9 cellular contexts compared by ENCODE assay signal in genomic region chr12:69475237-69475984, GRCh38. TPM values are rescaled to one million over a fixed set of nuclear protein-coding genes. Genes with fewer than 3 reads are reported as not detected.
DNase-seq lines count a peak whose midpoint lies in the region; TF ChIP-seq lines count a peak whose summit lies in the region.
"Had no signal": no experiment of that assay in that cellular context is flagged by ENCODE, and none has a peak within 500 bp of the region (broad histone marks: within the 10 kb centered on the region; RNA-seq: fewer than 3 reads in every experiment).

No MANE protein-coding gene starts in this region.

- in situ Hi-C loops in GM13976 (cut with MboI; ENCODE audit: low sequenced_read_pairs, unreplicated experiment), result no loop called here

- no peak for TF ChIP-seq CTCF in brain (conservative IDR thresholded peaks at IDR 0.05)
- no peak for TF ChIP-seq CTCF in GM13976 (IDR thresholded peaks at IDR 0.05; ENCODE audit: borderline replicate concordance, control extremely low read depth, extremely low read depth, insufficient read depth, missing control alignments)

- H3K4me1 ChIP-seq in skeletal muscle satellite cell (ENCODE audit: control insufficient read depth, insufficient read depth, low read length), result peaks cover 41% of the 10 kb centered on the region

- H3K9me3 Mint-ChIP-seq in brain, result peaks cover 0 to 6% (median 3%) of the 10 kb centered on the region in 5 experiments

- H3K4me3 Mint-ChIP-seq in brain, result peak overlapping the region; percentile 19 to 73 (median 50)

- DNase-seq in GM04503 (ENCODE audit: low read depth), result peak; percentile 51
- DNase-seq in iris pigment epithelial cell (ENCODE audit: low read depth), result peak; percentile 42
- no peak for DNase-seq in effector CD8-positive, alpha-beta T cell (lab: John Stamatoyannopoulos, UW)
- DNase-seq in GM13976 (ENCODE audit: low spot score), result no peak
- DNase-seq in COLO668 (lab: John Stamatoyannopoulos, UW; ENCODE audit: unreplicated experiment), result no peak
- DNase-seq in NCI-H1694 (lab: John Stamatoyannopoulos, UW), result no peak
- DNase-seq: NCI-H345 had no signal

- H3K27ac Mint-ChIP-seq in brain, result peak overlapping the region; percentile 22 to 90 (median 53)

- peaks cover 68% of the 10 kb centered on the region for H3K4me1 Mint-ChIP-seq in brain

- peak overlapping the region; percentile 75 for H3K4me2 ChIP-seq in skeletal muscle satellite cell (ENCODE audit: low read length)

- peaks cover 20% of the 10 kb centered on the region for H3K36me3 Mint-ChIP-seq in brain

- peaks cover 7% of the 10 kb centered on the region for H3K27me3 Mint-ChIP-seq in brain

- H3K9ac ChIP-seq in skeletal muscle satellite cell (ENCODE audit: low read depth, low read length), result peak overlapping the region; percentile 13

- peak overlapping the region; percentile 31 for H3K4me3 ChIP-seq in skeletal muscle satellite cell (ENCODE audit: low read length)

- H3K27me3 ChIP-seq in skeletal muscle satellite cell (ENCODE audit: control insufficient read depth, insufficient read depth, low read length), result no peaks in the 10 kb centered on the region

- no peaks in the 10 kb centered on the region for H3K9me3 ChIP-seq in skeletal muscle satellite cell (replicated peaks; ENCODE audit: low read length)

- no peaks in the 10 kb centered on the region for H3K36me3 ChIP-seq in skeletal muscle satellite cell (ENCODE audit: insufficient read depth, low read length)

RNA-seq across cellular contexts. Expression of gene FRS2, which starts 5.2 kb away (rescaled TPM):
- 8.3 TPM for polyA plus RNA-seq in brain (ENCODE audit: insufficient read depth, low read depth, low replicate concordance)
- 20.1 and 22.3 TPM in 2 replicates for total RNA-seq in skeletal muscle satellite cell (2012; rRNA removed)

Comparison
In these comparisons a context has a peak if more than half of its experiments do, and no peak if none do; other contexts are left out.
1. DNase-seq: peak in GM04503 (single experiment) and iris pigment epithelial cell (single experiment); none in effector CD8-positive, alpha-beta T cell (single experiment), GM13976 (single experiment), COLO668 (single experiment) and NCI-H1694 (single experiment).